In the genomic region with DNA sequence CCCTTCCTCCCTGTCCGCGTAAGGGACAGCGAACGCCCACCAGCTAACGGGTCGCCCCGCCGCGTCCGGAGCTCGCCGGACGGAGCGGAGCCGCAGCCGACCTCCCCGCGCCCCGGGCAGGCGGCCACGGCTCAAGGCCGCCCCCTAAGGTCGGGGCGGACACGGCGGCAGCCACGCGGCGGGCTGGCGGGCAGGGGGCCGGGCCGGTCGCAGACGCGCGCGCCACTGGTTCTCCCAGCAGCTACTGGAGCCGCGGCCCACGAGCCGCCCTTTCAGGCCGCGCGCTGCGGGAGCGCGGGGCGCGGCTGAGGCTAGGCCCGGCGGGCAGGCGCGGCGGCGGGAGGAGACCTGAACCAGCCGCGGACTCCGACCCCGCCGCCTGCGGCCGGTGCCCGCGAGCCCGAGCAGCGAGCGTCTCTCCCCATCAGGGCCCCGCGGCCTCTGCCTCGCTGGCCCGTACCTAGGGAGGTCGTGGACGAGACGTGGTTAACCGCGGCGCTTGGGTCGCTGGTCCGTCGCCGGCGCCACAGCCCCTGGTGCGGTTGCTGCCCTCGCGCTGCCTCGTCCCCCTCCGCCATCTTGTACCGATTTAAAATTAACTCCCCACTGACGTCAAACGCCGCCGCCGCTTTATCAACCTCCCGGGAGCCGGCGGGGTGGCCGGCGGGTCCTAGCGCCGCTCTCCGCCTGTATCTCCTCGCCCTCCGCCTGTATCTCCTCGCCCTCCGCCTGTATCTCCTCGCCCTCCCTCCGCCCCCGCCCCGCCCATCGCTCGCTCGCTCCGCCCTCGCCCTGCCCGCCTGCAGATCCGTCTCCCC, we compare ENCODE assay signal across 1 cellular context.
A peak's percentile ranks its signal among the peaks of the same experiment; 100 is the strongest.
TF ChIP-seq lines count a peak whose summit lies in the region.

Gene ATL2, minus strand, starts transcription at position 591 of the 818 bp plus-strand sequence. Its CDS starts 13 bp downstream, at position 578.

TF ChIP-seq in HepG2, 621 proteins besides CTCF, POLR2A, EP300 and RAD21 (continued from another document):
- TF ChIP-seq, protein P1, sequence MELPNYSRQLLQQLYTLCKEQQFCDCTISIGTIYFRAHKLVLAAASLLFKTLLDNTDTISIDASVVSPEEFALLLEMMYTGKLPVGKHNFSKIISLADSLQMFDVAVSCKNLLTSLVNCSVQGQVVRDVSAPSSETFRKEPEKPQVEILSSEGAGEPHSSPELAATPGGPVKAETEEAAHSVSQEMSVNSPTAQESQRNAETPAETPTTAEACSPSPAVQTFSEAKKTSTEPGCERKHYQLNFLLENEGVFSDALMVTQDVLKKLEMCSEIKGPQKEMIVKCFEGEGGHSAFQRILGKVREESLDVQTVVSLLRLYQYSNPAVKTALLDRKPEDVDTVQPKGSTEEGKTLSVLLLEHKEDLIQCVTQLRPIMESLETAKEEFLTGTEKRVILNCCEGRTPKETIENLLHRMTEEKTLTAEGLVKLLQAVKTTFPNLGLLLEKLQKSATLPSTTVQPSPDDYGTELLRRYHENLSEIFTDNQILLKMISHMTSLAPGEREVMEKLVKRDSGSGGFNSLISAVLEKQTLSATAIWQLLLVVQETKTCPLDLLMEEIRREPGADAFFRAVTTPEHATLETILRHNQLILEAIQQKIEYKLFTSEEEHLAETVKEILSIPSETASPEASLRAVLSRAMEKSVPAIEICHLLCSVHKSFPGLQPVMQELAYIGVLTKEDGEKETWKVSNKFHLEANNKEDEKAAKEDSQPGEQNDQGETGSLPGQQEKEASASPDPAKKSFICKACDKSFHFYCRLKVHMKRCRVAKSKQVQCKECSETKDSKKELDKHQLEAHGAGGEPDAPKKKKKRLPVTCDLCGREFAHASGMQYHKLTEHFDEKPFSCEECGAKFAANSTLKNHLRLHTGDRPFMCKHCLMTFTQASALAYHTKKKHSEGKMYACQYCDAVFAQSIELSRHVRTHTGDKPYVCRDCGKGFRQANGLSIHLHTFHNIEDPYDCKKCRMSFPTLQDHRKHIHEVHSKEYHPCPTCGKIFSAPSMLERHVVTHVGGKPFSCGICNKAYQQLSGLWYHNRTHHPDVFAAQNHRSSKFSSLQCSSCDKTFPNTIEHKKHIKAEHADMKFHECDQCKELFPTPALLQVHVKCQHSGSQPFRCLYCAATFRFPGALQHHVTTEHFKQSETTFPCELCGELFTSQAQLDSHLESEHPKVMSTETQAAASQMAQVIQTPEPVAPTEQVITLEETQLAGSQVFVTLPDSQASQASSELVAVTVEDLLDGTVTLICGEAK (IDR thresholded peaks at IDR 0.05) = no peak
- TF ChIP-seq, protein P1 (CRISPR knock-in tag; IDR thresholded peaks at IDR 0.05) = peak; percentile 36
- TF ChIP-seq ZNF782 (CRISPR knock-in tag; IDR thresholded peaks at IDR 0.05; ENCODE audit: borderline replicate concordance) = 0 out of 2 replicates have a peak, but pooled peaks have one; percentile 18
- no peak for TF ChIP-seq NFE2L1 (CRISPR knock-in tag; IDR thresholded peaks at IDR 0.05; ENCODE audit: borderline replicate concordance)
- TF ChIP-seq, protein P2, sequence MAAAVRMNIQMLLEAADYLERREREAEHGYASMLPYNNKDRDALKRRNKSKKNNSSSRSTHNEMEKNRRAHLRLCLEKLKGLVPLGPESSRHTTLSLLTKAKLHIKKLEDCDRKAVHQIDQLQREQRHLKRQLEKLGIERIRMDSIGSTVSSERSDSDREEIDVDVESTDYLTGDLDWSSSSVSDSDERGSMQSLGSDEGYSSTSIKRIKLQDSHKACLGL (CRISPR knock-in tag; IDR thresholded peaks at IDR 0.05) = peak; percentile 36
- TF ChIP-seq, protein P3, sequence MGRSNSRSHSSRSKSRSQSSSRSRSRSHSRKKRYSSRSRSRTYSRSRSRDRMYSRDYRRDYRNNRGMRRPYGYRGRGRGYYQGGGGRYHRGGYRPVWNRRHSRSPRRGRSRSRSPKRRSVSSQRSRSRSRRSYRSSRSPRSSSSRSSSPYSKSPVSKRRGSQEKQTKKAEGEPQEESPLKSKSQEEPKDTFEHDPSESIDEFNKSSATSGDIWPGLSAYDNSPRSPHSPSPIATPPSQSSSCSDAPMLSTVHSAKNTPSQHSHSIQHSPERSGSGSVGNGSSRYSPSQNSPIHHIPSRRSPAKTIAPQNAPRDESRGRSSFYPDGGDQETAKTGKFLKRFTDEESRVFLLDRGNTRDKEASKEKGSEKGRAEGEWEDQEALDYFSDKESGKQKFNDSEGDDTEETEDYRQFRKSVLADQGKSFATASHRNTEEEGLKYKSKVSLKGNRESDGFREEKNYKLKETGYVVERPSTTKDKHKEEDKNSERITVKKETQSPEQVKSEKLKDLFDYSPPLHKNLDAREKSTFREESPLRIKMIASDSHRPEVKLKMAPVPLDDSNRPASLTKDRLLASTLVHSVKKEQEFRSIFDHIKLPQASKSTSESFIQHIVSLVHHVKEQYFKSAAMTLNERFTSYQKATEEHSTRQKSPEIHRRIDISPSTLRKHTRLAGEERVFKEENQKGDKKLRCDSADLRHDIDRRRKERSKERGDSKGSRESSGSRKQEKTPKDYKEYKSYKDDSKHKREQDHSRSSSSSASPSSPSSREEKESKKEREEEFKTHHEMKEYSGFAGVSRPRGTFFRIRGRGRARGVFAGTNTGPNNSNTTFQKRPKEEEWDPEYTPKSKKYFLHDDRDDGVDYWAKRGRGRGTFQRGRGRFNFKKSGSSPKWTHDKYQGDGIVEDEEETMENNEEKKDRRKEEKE (IDR thresholded peaks at IDR 0.05) = no peak
- no peak for TF ChIP-seq HMG20A (CRISPR knock-in tag; IDR thresholded peaks at IDR 0.05; ENCODE audit: borderline replicate concordance)
- TF ChIP-seq, protein P4, sequence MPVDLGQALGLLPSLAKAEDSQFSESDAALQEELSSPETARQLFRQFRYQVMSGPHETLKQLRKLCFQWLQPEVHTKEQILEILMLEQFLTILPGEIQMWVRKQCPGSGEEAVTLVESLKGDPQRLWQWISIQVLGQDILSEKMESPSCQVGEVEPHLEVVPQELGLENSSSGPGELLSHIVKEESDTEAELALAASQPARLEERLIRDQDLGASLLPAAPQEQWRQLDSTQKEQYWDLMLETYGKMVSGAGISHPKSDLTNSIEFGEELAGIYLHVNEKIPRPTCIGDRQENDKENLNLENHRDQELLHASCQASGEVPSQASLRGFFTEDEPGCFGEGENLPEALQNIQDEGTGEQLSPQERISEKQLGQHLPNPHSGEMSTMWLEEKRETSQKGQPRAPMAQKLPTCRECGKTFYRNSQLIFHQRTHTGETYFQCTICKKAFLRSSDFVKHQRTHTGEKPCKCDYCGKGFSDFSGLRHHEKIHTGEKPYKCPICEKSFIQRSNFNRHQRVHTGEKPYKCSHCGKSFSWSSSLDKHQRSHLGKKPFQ (CRISPR knock-in tag; IDR thresholded peaks at IDR 0.05; ENCODE audit: insufficient replicate concordance) = no peak
- peak; percentile 98 for TF ChIP-seq YY1 (IDR thresholded peaks at IDR 0.05; ENCODE audit: insufficient read depth, insufficient replicate concordance, low read depth, low read length)
- peak; percentile 89 for TF ChIP-seq ZFY (CRISPR knock-in tag; IDR thresholded peaks at IDR 0.05)
